ENCODE assay signal across 9 cellular contexts in genomic region chr10:22252286-22252800, GRCh38. TPM values are rescaled to one million over a fixed set of nuclear protein-coding genes. Genes with fewer than 3 reads are reported as not detected.
A peak's percentile ranks its signal among the peaks of the same experiment; 100 is the strongest.
DNase-seq lines count a peak whose midpoint lies in the region; ATAC-seq and TF ChIP-seq lines count a peak whose summit lies in the region.
"Had no signal": no experiment of that assay in that cellular context is flagged by ENCODE, and none has a peak within 500 bp of the region (broad histone marks: within the 10 kb centered on the region; RNA-seq: fewer than 3 reads in every experiment).

No MANE protein-coding gene starts in this region.

- peak; percentile 62 for ATAC-seq in GM21367 (IDR thresholded peaks at IDR 0.05; ENCODE audit: unreplicated experiment)
- peak; percentile 76 to 85 for ATAC-seq in activated T-cell treated with anti-CD3 and anti-CD28 coated beads, Interleukin-2, amount 50 U/mL, for 4 hours
- ATAC-seq in natural killer cell = peak; percentile 54 to 58 (median 58)

- no peaks in the 10 kb centered on the region for H4K20me1 ChIP-seq in KMS-11 (ENCODE audit: insufficient read depth)

- no peaks in the 10 kb centered on the region for H3K9me3 Mint-ChIP-seq in activated T-cell treated with anti-CD3 and anti-CD28 coated beads, Interleukin-2, amount 50 U/mL, for 4 hours
- H3K9me3 Mint-ChIP-seq in natural killer cell = no peaks in the 10 kb centered on the region

- intact Hi-C loops in natural killer cell (cut with micrococcal nuclease) = loop anchor here (5.0 to 10.0 kb wide), 4 partner anchors 65 to 732 kb away; partner anchors contain the start of genes COMMD3 and MLLT10

- no peaks in the 10 kb centered on the region for H3K27me3 ChIP-seq in KMS-11 (ENCODE audit: insufficient read depth, low read depth)
- no peaks in the 10 kb centered on the region for H3K27me3 ChIP-seq in stomach smooth muscle (ENCODE audit: control insufficient read depth in 1 of 2, insufficient read depth in 2 of 2, low read length in 2 of 2)

- DNase-seq in COR-L47 (lab: John Stamatoyannopoulos, UW) (peak; percentile 11), fibroblast of gingiva (ENCODE audit: low read depth) (peak; percentile 47), natural killer cell (no peak), hepatic stellate cell (ENCODE audit: low spot score) (no peak)
- DNase-seq in activated T-cell treated with anti-CD3 and anti-CD28 coated beads, Interleukin-2, amount 50 U/mL, for 4 hours = peak; percentile 44

- H3K79me2 ChIP-seq in KMS-11 (ENCODE audit: insufficient read depth, low read depth) = peaks cover 83% of the 10 kb centered on the region

- peak overlapping the region; percentile 74 to 85 for H3K27ac Mint-ChIP-seq in natural killer cell

- H3K9ac ChIP-seq in KMS-11 = peak overlapping the region; percentile 97
- peak overlapping the region; percentile 99 to 100 for H3K9ac ChIP-seq in stomach smooth muscle (ENCODE audit: low read length in 2 of 2)

- H3K27ac ChIP-seq in KMS-11 (peak overlapping the region; percentile 95), stomach smooth muscle (ENCODE audit: low read length) (peak overlapping the region; percentile 96)

- no peaks in the 10 kb centered on the region for H3K9me3 ChIP-seq in stomach smooth muscle (ENCODE audit: control insufficient read depth in 2 of 2, low read length in 2 of 2)

- peaks cover 42% of the 10 kb centered on the region for H3K4me1 Mint-ChIP-seq in activated T-cell treated with anti-CD3 and anti-CD28 coated beads, Interleukin-2, amount 50 U/mL, for 4 hours (ENCODE audit: low read depth)
- H3K4me1 Mint-ChIP-seq in natural killer cell = peaks cover 17 to 23% of the 10 kb centered on the region in 2 donors

- H3K36me3 Mint-ChIP-seq in activated T-cell treated with anti-CD3 and anti-CD28 coated beads, Interleukin-2, amount 50 U/mL, for 4 hours (ENCODE audit: insufficient read depth) = no peaks in the 10 kb centered on the region
- no peaks in the 10 kb centered on the region for H3K36me3 Mint-ChIP-seq in natural killer cell

- no peak overlapping the region for H3K4me3 ChIP-seq in KMS-11 (IDR thresholded peaks at IDR 0.05; ENCODE audit: insufficient read depth, low read depth, low read length)
- H3K4me3 ChIP-seq in stomach smooth muscle (ENCODE audit: low read length in 2 of 2) = peak overlapping the region; percentile 82 to 95

- H3K4me3 Mint-ChIP-seq in activated T-cell treated with anti-CD3 and anti-CD28 coated beads, Interleukin-2, amount 50 U/mL, for 4 hours = peak overlapping the region; percentile 100
- peak overlapping the region; percentile 98 for H3K4me3 Mint-ChIP-seq in natural killer cell

- peak overlapping the region; percentile 50 for H2AFZ ChIP-seq in KMS-11 (ENCODE audit: low read depth)

- H3K36me3 ChIP-seq in KMS-11 (ENCODE audit: insufficient read depth) (no peaks in the 10 kb centered on the region), stomach smooth muscle (ENCODE audit: control insufficient read depth in 2 of 2, insufficient read depth in 2 of 2, low read length in 2 of 2) (no peaks in the 10 kb centered on the region)

- H3K27me3 Mint-ChIP-seq in activated T-cell treated with anti-CD3 and anti-CD28 coated beads, Interleukin-2, amount 50 U/mL, for 4 hours (ENCODE audit: low read depth) = peaks cover 13% of the 10 kb centered on the region
- H3K27me3 Mint-ChIP-seq in natural killer cell (ENCODE audit: low read depth in 2 of 2) = peaks cover 39 to 55% of the 10 kb centered on the region in 2 donors

- H3K4me2 ChIP-seq in KMS-11 = peak overlapping the region; percentile 97

- TF ChIP-seq CTCF in KMS-11 (conservative IDR thresholded peaks at IDR 0.05; ENCODE audit: low read depth, low read length) (no peak), natural killer cell (IDR thresholded peaks at IDR 0.05) (no peak)

- H3K4me1 ChIP-seq in KMS-11 (ENCODE audit: low read depth, poor library complexity, severe bottlenecking) (peaks cover 49% of the 10 kb centered on the region), stomach smooth muscle (ENCODE audit: control insufficient read depth, insufficient read depth, low read length) (no peaks in the 10 kb centered on the region)

RNA-seq across cellular contexts. Expression of gene EBLN1, which starts 34.5 kb away (rescaled TPM):
- not detected for total RNA-seq in activated T-cell treated with anti-CD3 and anti-CD28 coated beads, Interleukin-2, amount 50 U/mL, for 4 hours
- not detected for total RNA-seq in natural killer cell
- total RNA-seq: T-helper 2 cell treated with Interferon-gamma antibody and Interleukin-4, amounts not matched to agents 100 ng/mL and 5 ng/mL, for 36 hours had no signal

Comparison
In these comparisons a context has a peak if more than half of its experiments do, and no peak if none do; other contexts are left out.
1. DNase-seq: peak in COR-L47 (single experiment), activated T-cell treated with anti-CD3 and anti-CD28 coated beads, Interleukin-2, amount 50 U/mL, for 4 hours (single experiment) and fibroblast of gingiva (single experiment); none in natural killer cell (single experiment) and hepatic stellate cell (single experiment).
2. Peak in every context shown above with its lines, with median percentiles within 50 percentile points of each other: ATAC-seq.